Comparison of ENCODE assay signal across 1 cellular context in genomic region chr10:69766161-69766910, GRCh38.
TF ChIP-seq lines count a peak whose summit lies in the region.

No MANE protein-coding gene starts in this region.

TF ChIP-seq in GM23338, 12 proteins besides CTCF, POLR2A, EP300 and RAD21:
- TF ChIP-seq JUNB (IDR thresholded peaks at IDR 0.05; ENCODE audit: unreplicated experiment) (no peak), POLR2AphosphoS5 (IDR thresholded peaks at IDR 0.05; ENCODE audit: low read depth) (no peak), CREB1 (CRISPR knock-in tag; IDR thresholded peaks at IDR 0.05; ENCODE audit: low read depth) (no peak), ETS1 (IDR thresholded peaks at IDR 0.05) (no peak), EZH2phosphoT487 (IDR thresholded peaks at IDR 0.05; ENCODE audit: unreplicated experiment) (no peak), ZNF331 (CRISPR knock-in tag; IDR thresholded peaks at IDR 0.05; ENCODE audit: low read depth) (no peak), EZH2 (IDR thresholded peaks at IDR 0.05; ENCODE audit: low read depth, unreplicated experiment) (no peak), STAT1 (IDR thresholded peaks at IDR 0.05; ENCODE audit: unreplicated experiment) (no peak), ZNF114 (CRISPR knock-in tag; IDR thresholded peaks at IDR 0.05) (no peak), NANOG (IDR thresholded peaks at IDR 0.05; ENCODE audit: borderline replicate concordance) (no peak), ZNF462 (CRISPR knock-in tag; IDR thresholded peaks at IDR 0.05) (no peak), REST (IDR thresholded peaks at IDR 0.05; ENCODE audit: unreplicated experiment) (no peak)
TF ChIP-seq in GM23338: peak in this region for 0.
